Comparison of ENCODE assay signal across 33 cellular contexts in genomic region chr6:16922282-16922681, GRCh38.
"Had no signal": no experiment of that assay in that cellular context is flagged by ENCODE, and none has a peak within 500 bp of the region (broad histone marks: within the 10 kb centered on the region; RNA-seq: fewer than 3 reads in every experiment).

No MANE protein-coding gene starts in this region.

- H3K4me1 ChIP-seq: ascending aorta, Peyer's patch had no signal

- H3K9me3 ChIP-seq: ascending aorta, Peyer's patch had no signal

- H3K27ac ChIP-seq: ascending aorta, Peyer's patch, VCaP had no signal

- H3K36me3 ChIP-seq: ascending aorta, Peyer's patch had no signal

- H3K4me3 ChIP-seq: ascending aorta, Peyer's patch had no signal

- ATAC-seq: activated CD8-positive, alpha-beta T cell treated with anti-CD3 and anti-CD28 coated beads for 36 hours; activated T-cell treated with anti-CD3 and anti-CD28 coated beads, Interleukin-2, amount 50 U/mL, for 72 hours; activated T-helper 17 cell treated with anti-CD3 and anti-CD28 coated beads, Interleukin-2, amount 50 U/mL, for 72 hours; PC-3; Right ventricle myocardium inferior; SK-N-SH treated with all-trans-retinoic acid at 6 μM for 48 hours had no signal

- H3K27me3 ChIP-seq: ascending aorta, Peyer's patch had no signal

- DNase-seq: activated CD4-positive, alpha-beta T cell treated with anti-CD3 and anti-CD28 coated beads, Interleukin-2, amount 10 ng/mL, durations not matched to agents 24 days and 14 days; activated CD4-positive, alpha-beta T cell treated with anti-CD3 and anti-CD28 coated beads, Interleukin-2, amount 50 U/mL, for 4 hours; activated CD8-positive, alpha-beta T cell treated with anti-CD3 and anti-CD28 coated beads for 36 hours; activated effector memory CD4-positive, alpha-beta T cell treated with anti-CD3 and anti-CD28 coated beads, Interleukin-2, amount 50 U/mL, for 16 hours; activated naive CD4-positive, alpha-beta T cell; activated naive CD4-positive, alpha-beta T cell treated with anti-CD3 and anti-CD28 coated beads, Interleukin-2, amount 50 U/mL, for 16 hours; activated naive CD8-positive, alpha-beta T cell treated with anti-CD3 and anti-CD28 coated beads for 36 hours; activated T-cell treated with anti-CD3 and anti-CD28 coated beads, Interleukin-2, amount 50 U/mL, for 1 hour; activated T-cell treated with anti-CD3 and anti-CD28 coated beads, Interleukin-2, amount 50 U/mL, for 72 hours; amniotic stem cell; Kasumi-1; MM.1S; MV-4-11; NCI-H1092; NCI-H1417 treated with DMSO at 0.1 percent for 48 hours; NCI-H187 treated with DMSO at 0.1 percent for 48 hours; NCI-H2081; NCI-H345; NCI-H524 treated with DMSO at 0.1 percent for 48 hours; NK-92 treated with Interleukin-12 subunit alpha and Interleukin-12 subunit beta, amount 100 ng/mL, for 24 hours; PC-3; Peyer's patch; RPMI8226; SIG-M5; SW 1271; T-helper 1 cell; T-helper 2 cell; T-helper 9 cell had no signal
